23 cellular contexts compared by ENCODE assay signal in the genomic region with DNA sequence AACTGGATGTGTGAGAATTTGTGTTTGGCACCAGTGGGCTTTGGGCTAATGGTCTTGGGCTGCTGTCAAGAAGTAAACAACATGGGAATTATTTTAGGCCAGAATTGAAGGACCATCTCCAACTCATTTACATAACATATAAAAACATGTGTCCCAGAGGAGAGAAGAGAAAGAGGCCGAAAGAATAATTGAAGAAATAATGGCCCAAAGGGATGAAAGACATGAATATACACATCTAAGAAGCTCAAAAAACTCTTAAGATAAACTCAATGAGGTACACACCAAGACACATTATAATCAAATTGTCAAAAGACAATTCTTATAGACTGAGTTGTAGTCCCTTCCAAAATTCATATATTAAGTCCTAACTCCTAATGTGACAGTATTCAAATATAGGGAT.
"Had no signal": no experiment of that assay in that cellular context is flagged by ENCODE, and none has a peak within 500 bp of the region (broad histone marks: within the 10 kb centered on the region; RNA-seq: fewer than 3 reads in every experiment).

No MANE protein-coding gene starts in this region.

- H3K9me3 ChIP-seq: colonic mucosa had no signal

- H3K4me3 ChIP-seq: colonic mucosa, coronary artery, dorsolateral prefrontal cortex, esophagus muscularis mucosa, esophagus squamous epithelium, gastrocnemius medialis, gastroesophageal sphincter, heart left ventricle, heart right ventricle had no signal

- H3K36me3 ChIP-seq: colonic mucosa, esophagus squamous epithelium, gastrocnemius medialis, gastroesophageal sphincter, heart left ventricle, heart right ventricle had no signal

- DNase-seq: colonic mucosa; cortex of kidney; dermis blood vessel endothelial cell; dorsolateral prefrontal cortex; effector CD4-positive, alpha-beta T cell; effector CD8-positive, alpha-beta T cell; effector memory CD4-positive, alpha-beta T cell; effector memory CD8-positive, alpha-beta T cell; endodermal cell; erythroblast; esophagus squamous epithelium; foreskin fibroblast; foreskin keratinocyte; foreskin melanocyte; gastrocnemius medialis; glutamatergic neuron; head of caudate nucleus; heart left ventricle; heart right ventricle had no signal

- H3K4me1 ChIP-seq: colonic mucosa, esophagus muscularis mucosa, esophagus squamous epithelium, foreskin keratinocyte, gastrocnemius medialis, gastroesophageal sphincter, heart left ventricle, heart right ventricle had no signal

- H3K27ac ChIP-seq: colonic mucosa, coronary artery, dorsolateral prefrontal cortex, epithelial cell of prostate, esophagus muscularis mucosa, esophagus squamous epithelium, foreskin keratinocyte, gastrocnemius medialis, gastroesophageal sphincter, heart left ventricle, heart right ventricle had no signal
